Comparison of ENCODE assay signal across 10 cellular contexts in the genomic region with DNA sequence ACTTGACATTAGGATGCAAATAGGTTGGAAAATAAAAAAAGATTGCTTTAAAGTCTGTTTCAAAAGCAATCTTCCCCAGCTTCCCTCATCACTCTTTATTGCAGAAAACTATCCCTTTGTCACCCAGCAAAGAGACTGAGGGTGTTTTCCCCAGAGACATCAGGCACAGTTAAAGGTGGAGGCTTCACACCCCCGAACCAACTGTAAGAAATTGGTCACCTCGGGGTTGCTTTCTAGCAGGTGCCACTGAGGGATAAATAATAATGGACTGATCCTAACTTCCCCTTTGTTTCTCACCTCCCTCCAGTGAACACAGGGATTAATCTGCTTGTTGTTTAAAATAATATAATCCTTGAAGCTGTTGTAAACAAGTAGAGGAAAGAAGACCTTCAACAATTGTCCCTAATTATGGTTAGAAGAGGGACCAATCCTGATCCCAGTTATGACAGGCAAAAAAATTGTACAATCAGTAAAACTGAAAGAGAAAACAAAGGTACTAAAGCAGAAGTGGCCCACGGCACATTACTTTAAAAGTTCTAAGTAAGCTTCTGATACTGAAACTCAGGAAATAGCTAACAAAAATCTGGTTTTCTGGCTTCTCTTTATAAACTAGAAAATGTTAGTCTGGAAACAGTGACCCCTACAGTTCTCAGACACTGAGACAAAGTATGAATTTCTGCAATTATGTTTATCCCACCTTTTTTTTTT. TPM values are rescaled to one million over a fixed set of nuclear protein-coding genes. Genes with fewer than 3 reads are reported as not detected.
DNase-seq lines count a peak whose midpoint lies in the region; ATAC-seq and TF ChIP-seq lines count a peak whose summit lies in the region.
"Had no signal": no experiment of that assay in that cellular context is flagged by ENCODE, and none has a peak within 500 bp of the region (broad histone marks: within the 10 kb centered on the region; RNA-seq: fewer than 3 reads in every experiment).

No MANE protein-coding gene starts in this region.

- peaks cover 2% of the 10 kb centered on the region for H3K36me3 Mint-ChIP-seq in chondrocyte (ENCODE audit: low read depth)

- H3K4me3 Mint-ChIP-seq in chondrocyte (ENCODE audit: unreplicated experiment) = no peak overlapping the region

- peak; percentile 95 for ATAC-seq in GM21390 (IDR thresholded peaks at IDR 0.05; ENCODE audit: unreplicated experiment)
- ATAC-seq in HG03280 (IDR thresholded peaks at IDR 0.05; ENCODE audit: unreplicated experiment) = peak; percentile 91

- DNase-seq in chondrocyte (ENCODE audit: low spot score) = no peak
- no peak for DNase-seq in SIG-M5 treated with dmso at 0.1 percent for 504 hours (lab: John Stamatoyannopoulos, UW; ENCODE audit: unreplicated experiment)
- no peak for DNase-seq in NCI-H510A treated with DMSO at 0.1 percent for 48 hours (lab: John Stamatoyannopoulos, UW)
- DNase-seq in HK-2 (ENCODE audit: unreplicated experiment) = no peak
- no peak for DNase-seq in central memory CD4-positive, alpha-beta T cell
- DNase-seq: GDM1, hypothalamus had no signal

- peaks cover 63% of the 10 kb centered on the region for H3K27me3 Mint-ChIP-seq in chondrocyte (ENCODE audit: low read depth)

- 0 out of 2 replicates have a peak, but pooled peaks have one; percentile 10 for TF ChIP-seq CTCF in GM12874 (IDR thresholded peaks at IDR 0.05; ENCODE audit: insufficient read depth, low read depth, low read length)
- TF ChIP-seq CTCF in chondrocyte (IDR thresholded peaks at IDR 0.05) = peak; percentile 63

- peaks cover under 1% of the 10 kb centered on the region for H3K4me1 Mint-ChIP-seq in chondrocyte (ENCODE audit: low read depth)

- no peaks in the 10 kb centered on the region for H3K9me3 Mint-ChIP-seq in chondrocyte (ENCODE audit: low read depth)

- H3K27ac Mint-ChIP-seq in chondrocyte (ENCODE audit: unreplicated experiment) = no peak overlapping the region

RNA-seq across cellular contexts. Expression of gene PCSK1, which starts 6.6 kb away (rescaled TPM):
- total RNA-seq in chondrocyte = 0.05 TPM in 1 of 3 replicates, not detected in the others
